In genomic region chr1:9629445-9630201, GRCh38 we compare ENCODE assay signal across 8 cellular contexts. TPM values are rescaled to one million over a fixed set of nuclear protein-coding genes. Genes with fewer than 3 reads are reported as not detected.
A peak's percentile ranks its signal among the peaks of the same experiment; 100 is the strongest.
DNase-seq lines count a peak whose midpoint lies in the region; ATAC-seq and TF ChIP-seq lines count a peak whose summit lies in the region.

No MANE protein-coding gene starts in this region.

- H3K27ac Mint-ChIP-seq in activated CD4-positive, alpha-beta T cell treated with anti-CD3 and anti-CD28 coated beads for 36 hours = peak overlapping the region; percentile 95
- H3K27ac Mint-ChIP-seq in GM23338 = no peak overlapping the region

- peaks cover 4% of the 10 kb centered on the region; the same call in 1 of the 2 replicates for H3K27me3 ChIP-seq in GM23338 (ENCODE audit: insufficient read depth)

- no peak overlapping the region for H3K4me3 ChIP-seq in GM23338

- no peak overlapping the region for H2AFZ ChIP-seq in GM23338

- H3K27ac ChIP-seq in GM23338 (ENCODE audit: low read depth) = no peak overlapping the region

- no peaks in the 10 kb centered on the region for H3K36me3 ChIP-seq in GM23338 (ENCODE audit: insufficient read depth)

- no peaks in the 10 kb centered on the region for H3K9me3 Mint-ChIP-seq in activated CD4-positive, alpha-beta T cell treated with anti-CD3 and anti-CD28 coated beads for 36 hours (ENCODE audit: low read depth)
- H3K9me3 Mint-ChIP-seq in GM23338 = 0 out of 3 replicates have a peak, but pooled peaks cover 2% of the 10 kb centered on the region

- H3K4me2 ChIP-seq in GM23338 = no peak overlapping the region

- no peaks in the 10 kb centered on the region for H3K4me1 ChIP-seq in GM23338 (ENCODE audit: insufficient read depth)

- H3K4me1 Mint-ChIP-seq in activated CD4-positive, alpha-beta T cell treated with anti-CD3 and anti-CD28 coated beads for 36 hours = peaks cover 64% of the 10 kb centered on the region
- H3K4me1 Mint-ChIP-seq in GM23338 = peaks cover 9% of the 10 kb centered on the region; the same call in 2 of the 3 replicates

- H3K36me3 Mint-ChIP-seq in activated CD4-positive, alpha-beta T cell treated with anti-CD3 and anti-CD28 coated beads for 36 hours (ENCODE audit: low read depth) = peaks cover 42% of the 10 kb centered on the region
- no peaks in the 10 kb centered on the region; the same call in 2 of the 3 replicates for H3K36me3 Mint-ChIP-seq in GM23338 (ENCODE audit: low read depth)

- H3K27me3 Mint-ChIP-seq in activated CD4-positive, alpha-beta T cell treated with anti-CD3 and anti-CD28 coated beads for 36 hours = peaks cover 2% of the 10 kb centered on the region
- H3K27me3 Mint-ChIP-seq in GM23338 (ENCODE audit: insufficient read depth, low read depth, poor library complexity) = peaks cover 19% of the 10 kb centered on the region

- no peaks in the 10 kb centered on the region for H3K79me2 ChIP-seq in GM23338 (replicated peaks; ENCODE audit: insufficient read depth)

- H4K20me1 ChIP-seq in GM23338 (replicated peaks; ENCODE audit: insufficient read depth) = no peaks in the 10 kb centered on the region

- CTCF ChIA-PET in activated CD4-positive, alpha-beta T cell treated with anti-CD3 and anti-CD28 coated beads for 36 hours (lab: Charles Lee) = interaction anchor here (0.6 to 6.5 kb wide), 15 partner anchors 14 to 541 kb away, joined by 3 to 100 read pairs (median 5); partner anchors contain the start of genes LZIC, NMNAT1 and PIK3CD

- ATAC-seq in HG02981 (IDR thresholded peaks at IDR 0.05; ENCODE audit: unreplicated experiment) (peak; percentile 31), esophagus mucosa (peak; percentile 23), GM19455 (IDR thresholded peaks at IDR 0.05; ENCODE audit: unreplicated experiment) (no peak), GM23338 (no peak)
- peak; percentile 45 for ATAC-seq in activated CD4-positive, alpha-beta T cell treated with anti-CD3 and anti-CD28 coated beads for 36 hours

- TF ChIP-seq POLR2A in erythroblast (IDR thresholded peaks at IDR 0.05; ENCODE audit: low read length) = no peak

- POLR2A ChIA-PET in activated CD4-positive, alpha-beta T cell treated with anti-CD3 and anti-CD28 coated beads for 36 hours (lab: Charles Lee) = interaction anchor here (0.8 to 3.4 kb wide), 4 partner anchors 14 to 40 kb away, joined by 5 to 49 read pairs (median 6); partner anchors contain the start of gene PIK3CD

- TF ChIP-seq CTCF in GM23338 (conservative IDR thresholded peaks at IDR 0.05; ENCODE audit: low read depth in 2 of 2) = no peak

- H3K9me2 ChIP-seq in GM23338 (ENCODE audit: insufficient read depth) = no peaks in the 10 kb centered on the region

- peak overlapping the region; percentile 87 for H3K4me3 Mint-ChIP-seq in activated CD4-positive, alpha-beta T cell treated with anti-CD3 and anti-CD28 coated beads for 36 hours
- no peak overlapping the region for H3K4me3 Mint-ChIP-seq in GM23338

- DNase-seq in activated CD4-positive, alpha-beta T cell treated with anti-CD3 and anti-CD28 coated beads for 36 hours = peak; percentile 88
- DNase-seq in stimulated activated CD4-positive, alpha-beta T cell treated with anti-CD3 and anti-CD28 coated beads, TNF-alpha, amount 100 ng/mL, for 4 hours (ENCODE audit: low read depth in 3 of 3) = peak in 2 of 3 experiments; percentile 47 to 53
- no peak for DNase-seq in GM23338 (ENCODE audit: low spot score)
- DNase-seq in SHP77 (lab: John Stamatoyannopoulos, UW) = no peak
- DNase-seq in erythroblast (lab: John Stamatoyannopoulos, UW) = no peak

- intact Hi-C loops in activated CD4-positive, alpha-beta T cell treated with anti-CD3 and anti-CD28 coated beads for 36 hours (cut with DNase I, micrococcal nuclease) = loop anchor here (1.0 to 5.0 kb wide), 4 partner anchors 26 to 281 kb away; partner anchors contain the start of gene CTNNBIP1 (in 1 of the 2)

- H3F3A ChIP-seq in GM23338 (replicated peaks; ENCODE audit: low read depth) = no peaks in the 10 kb centered on the region

TF ChIP-seq in GM23338, 12 proteins besides CTCF, POLR2A, EP300 and RAD21 (continues in another document):
- no peak for TF ChIP-seq EZH2 (IDR thresholded peaks at IDR 0.05; ENCODE audit: low read depth, unreplicated experiment)
- no peak for TF ChIP-seq ZNF331 (CRISPR knock-in tag; IDR thresholded peaks at IDR 0.05; ENCODE audit: low read depth)
- no peak for TF ChIP-seq ETS1 (IDR thresholded peaks at IDR 0.05)
- TF ChIP-seq STAT1 (IDR thresholded peaks at IDR 0.05; ENCODE audit: unreplicated experiment) = no peak
- no peak for TF ChIP-seq REST (IDR thresholded peaks at IDR 0.05; ENCODE audit: unreplicated experiment)
- no peak for TF ChIP-seq JUNB (IDR thresholded peaks at IDR 0.05; ENCODE audit: unreplicated experiment)

RNA-seq across cellular contexts. Expression of gene PIK3CD, which starts 21.9 kb away (rescaled TPM):
- 100 to 1,000 TPM in 1 of 2 experiments, 10 to 100 TPM in 1; 96.4 to 114 TPM for total RNA-seq in activated CD4-positive, alpha-beta T cell treated with anti-CD3 and anti-CD28 coated beads for 36 hours
- total RNA-seq in esophagus mucosa = 6.2 TPM
- 16.8 and 32.1 TPM in 2 replicates for total RNA-seq in GM23338 (2014; rRNA removed; shearing (Covaris generic))
- 6.6 and 7.8 TPM in 2 replicates for polyA plus RNA-seq in GM23338 (2016; fragmentation: Nextera tagmentation; extraction: Ambion mirVana)

RNA-seq across cellular contexts. Expression of gene TMEM201, which starts 40.9 kb away (rescaled TPM):
- total RNA-seq in activated CD4-positive, alpha-beta T cell treated with anti-CD3 and anti-CD28 coated beads for 36 hours = 10 to 100 TPM; 14.6 to 15.1 TPM
- 7.7 TPM for total RNA-seq in esophagus mucosa
- 24.5 and 27.2 TPM in 2 replicates for total RNA-seq in GM23338 (2014; rRNA removed; shearing (Covaris generic))
- polyA plus RNA-seq in GM23338 (2016; fragmentation: Nextera tagmentation; extraction: Ambion mirVana) = 11.6 and 11.8 TPM in 2 replicates

Comparison
In these comparisons a context has a peak if more than half of its experiments do, and no peak if none do; other contexts are left out.
1. ATAC-seq: peak in HG02981 (single experiment), activated CD4-positive, alpha-beta T cell treated with anti-CD3 and anti-CD28 coated beads for 36 hours (single experiment) and esophagus mucosa (single experiment); none in GM19455 (single experiment) and GM23338 (single experiment).
2. DNase-seq: peak in activated CD4-positive, alpha-beta T cell treated with anti-CD3 and anti-CD28 coated beads for 36 hours (single experiment) and stimulated activated CD4-positive, alpha-beta T cell treated with anti-CD3 and anti-CD28 coated beads, TNF-alpha, amount 100 ng/mL, for 4 hours (2 of 3); none in GM23338 (single experiment), SHP77 (0 of 2) and erythroblast (0 of 2).